In genomic region chr4:8355864-8356565, GRCh38 we compare ENCODE assay signal across 18 cellular contexts.
A peak's percentile ranks its signal among the peaks of the same experiment; 100 is the strongest.
DNase-seq lines count a peak whose midpoint lies in the region; ATAC-seq, FAIRE-seq and TF ChIP-seq lines count a peak whose summit lies in the region.
"Had no signal": no experiment of that assay in that cellular context is flagged by ENCODE, and none has a peak within 500 bp of the region (broad histone marks: within the 10 kb centered on the region; RNA-seq: fewer than 3 reads in every experiment).

No MANE protein-coding gene starts in this region.

- H2AFZ ChIP-seq in H9 (ENCODE audit: low read length), result no peak overlapping the region

- no peak overlapping the region for H3K27ac Mint-ChIP-seq in H9
- H3K27ac Mint-ChIP-seq: activated T-helper 2 cell treated with anti-CD3 and anti-CD28 coated beads, Interferon-gamma antibody, Interleukin-2, Interleukin-4, amounts not matched to agents 10 μg/mL and 5 μg/mL and 100 μg/mL, durations not matched to agents 14 hours and 24 hours and 36 hours; IgD-negative memory B cell had no signal

- H3K27me3 Mint-ChIP-seq in H9 (ENCODE audit: low read depth), result peaks cover 38% of the 10 kb centered on the region

- no peak for TF ChIP-seq CTCF in H9 (conservative IDR thresholded peaks at IDR 0.05)
- TF ChIP-seq CTCF in fibroblast of villous mesenchyme (IDR thresholded peaks at IDR 0.05; ENCODE audit: insufficient read depth, low read depth, low read length), result no peak
- no peak for TF ChIP-seq CTCF in D721Med (IDR thresholded peaks at IDR 0.05; ENCODE audit: insufficient read depth, missing control alignments)

- peak overlapping the region; percentile 16 for H3K23ac ChIP-seq in H9 (ENCODE audit: insufficient read length, low read depth, low read length)

- H2BK15ac ChIP-seq in H9 (ENCODE audit: low read depth, low read length), result no peak overlapping the region

- WGBS in H9 (ENCODE audit: extremely low coverage, insufficient read length, low lambda C conversion rate), result no CpG with 5 or more reads among the region's 8 CpGs

- H2BK5ac ChIP-seq in H9 (ENCODE audit: insufficient read length, low read length), result no peak overlapping the region

- H3K18ac ChIP-seq in H9 (ENCODE audit: insufficient read length, low read depth, low read length), result no peak overlapping the region

- no peak overlapping the region for H3K4ac ChIP-seq in H9 (ENCODE audit: low read depth, low read length)

- H3K79me1 ChIP-seq in H9 (ENCODE audit: insufficient read depth, low read depth, low read length, poor library complexity, severe bottlenecking), result no peaks in the 10 kb centered on the region

- no peak overlapping the region for H3K14ac ChIP-seq in H9 (ENCODE audit: insufficient read depth, low read length)

- intact Hi-C loops in sciatic nerve (cut with DNase I), result no loop called here

- ATAC-seq in sciatic nerve (no peak), GM18520 (IDR thresholded peaks at IDR 0.05; ENCODE audit: unreplicated experiment) (no peak)

- H3K36me3 Mint-ChIP-seq in H9 (ENCODE audit: insufficient read depth in 1 of 3, low read depth in 3 of 3), result peaks cover 4 to 15% (median 4%) of the 10 kb centered on the region in 3 experiments; a peak in 3 of 7 replicates
- H3K36me3 Mint-ChIP-seq: IgD-negative memory B cell had no signal

- no peak overlapping the region for H3T11ph ChIP-seq in H9 (ENCODE audit: low read length)

- no peak overlapping the region for H3K4me3 ChIP-seq in fibroblast of villous mesenchyme (ENCODE audit: low read depth, low read length)
- H3K4me3 ChIP-seq: dorsolateral prefrontal cortex, skin epidermis had no signal

- H3K23me2 ChIP-seq in H9 (ENCODE audit: insufficient read length, low read depth, low read length, poor library complexity, severe bottlenecking), result no peaks in the 10 kb centered on the region

- H3K79me2 ChIP-seq in H9 (ENCODE audit: insufficient read depth, low read length), result no peaks in the 10 kb centered on the region

- peaks cover 46 to 49% of the 10 kb centered on the region in 2 experiments for H3K4me1 Mint-ChIP-seq in H9
- H3K4me1 Mint-ChIP-seq: IgD-negative memory B cell had no signal

- H4K8ac ChIP-seq in H9 (replicated peaks; ENCODE audit: insufficient read length, low read depth, low read length), result no peak overlapping the region

- peaks cover 9% of the 10 kb centered on the region for H3K27me3 ChIP-seq in H9 (ENCODE audit: insufficient read depth, low read length)
- H3K27me3 ChIP-seq: dorsolateral prefrontal cortex had no signal

- peaks cover 3 to 4% of the 10 kb centered on the region in 2 experiments; a peak in 3 of 5 replicates for H3K9me3 Mint-ChIP-seq in H9
- H3K9me3 Mint-ChIP-seq: activated T-helper 2 cell treated with anti-CD3 and anti-CD28 coated beads, Interferon-gamma antibody, Interleukin-2, Interleukin-4, amounts not matched to agents 10 μg/mL and 5 μg/mL and 100 μg/mL, durations not matched to agents 14 hours and 24 hours and 36 hours had no signal

- no peak overlapping the region for H3K27ac ChIP-seq in H9 (ENCODE audit: insufficient read length, low read depth, low read length)
- H3K27ac ChIP-seq: dorsolateral prefrontal cortex, skin epidermis had no signal

- no peak overlapping the region for H2BK20ac ChIP-seq in H9 (ENCODE audit: low read depth, low read length, poor library complexity, severe bottlenecking)

- no peak overlapping the region for H4K91ac ChIP-seq in H9 (ENCODE audit: insufficient read length, low read depth, low read length)

- H2BK120ac ChIP-seq in H9 (ENCODE audit: low read depth, low read length, poor library complexity, severe bottlenecking), result no peak overlapping the region

- H3K9me3 ChIP-seq in H9 (ENCODE audit: control insufficient read depth, low read depth, low read length), result no peaks in the 10 kb centered on the region

- H2BK12ac ChIP-seq in H9 (ENCODE audit: insufficient read length, low read depth, low read length), result no peak overlapping the region

- H3K9ac ChIP-seq in H9 (ENCODE audit: extremely low read depth, insufficient read length, low read length), result no peak overlapping the region

- DNase-seq in H9, result peak; percentile 24
- DNase-seq in amniotic epithelial cell (ENCODE audit: low read depth), result peak; percentile 21
- peak; percentile 65 for DNase-seq in fibroblast of villous mesenchyme (ENCODE audit: low read depth)
- DNase-seq in sciatic nerve (ENCODE audit: low spot score), result peak; percentile 26
- no peak for DNase-seq in D721Med (ENCODE audit: insufficient read length, low spot score)
- no peak for DNase-seq in NCI-H446 (lab: John Stamatoyannopoulos, UW)
- DNase-seq: aorta; C1 segment of cervical spinal cord; DMS79 treated with DMSO at 0.1 percent for 48 hours; H7; NCI-H1092; NCI-H345; stimulated activated naive CD4-positive, alpha-beta T cell had no signal

- no peak for FAIRE-seq in D721Med (lab: Jason Lieb, UNC)

- no peaks in the 10 kb centered on the region for H4K20me1 ChIP-seq in H9 (ENCODE audit: control insufficient read depth, insufficient read depth, insufficient read length)

- H2AK5ac ChIP-seq in H9 (ENCODE audit: insufficient read length, low read length), result no peak overlapping the region

- no peak overlapping the region for H4K5ac ChIP-seq in H9 (ENCODE audit: insufficient read length, low read depth, low read length)

- no peak overlapping the region for H3K56ac ChIP-seq in H9 (ENCODE audit: insufficient read length, low read depth, low read length)

- H3K4me1 ChIP-seq in H9 (ENCODE audit: insufficient read depth, low read length), result peaks cover 13% of the 10 kb centered on the region

- no peak overlapping the region for H3K4me2 ChIP-seq in H9 (ENCODE audit: insufficient read depth, insufficient read length, low read length)

- no peak overlapping the region for H3K4me3 Mint-ChIP-seq in H9
- H3K4me3 Mint-ChIP-seq: IgD-negative memory B cell had no signal

Comparison
In these comparisons a context has a peak if more than half of its experiments do, and no peak if none do; other contexts are left out.
1. DNase-seq: peak in H9 (single experiment), amniotic epithelial cell (single experiment), fibroblast of villous mesenchyme (single experiment) and sciatic nerve (single experiment); none in D721Med (single experiment) and NCI-H446 (0 of 2).